Comparison of ENCODE assay signal across 9 cellular contexts in genomic region chr12:51323317-51323960, GRCh38. TPM values are rescaled to one million over a fixed set of nuclear protein-coding genes. Genes with fewer than 3 reads are reported as not detected.
A peak's percentile ranks its signal among the peaks of the same experiment; 100 is the strongest.
DNase-seq lines count a peak whose midpoint lies in the region; ATAC-seq and TF ChIP-seq lines count a peak whose summit lies in the region.
"Had no signal": no experiment of that assay in that cellular context is flagged by ENCODE, and none has a peak within 500 bp of the region (broad histone marks: within the 10 kb centered on the region; RNA-seq: fewer than 3 reads in every experiment).

No MANE protein-coding gene starts in this region.

- WGBS in GM23248 (ENCODE audit: low coverage in 1 of 2, low lambda C conversion rate in 2 of 2, missing lambda C conversion rate in 2 of 2), 2 experiments = 92 to 93% methylated on average over 14 to 15 of the region's 15 CpGs

- peak; percentile 35 for TF ChIP-seq POLR2A in GM18526 (IDR thresholded peaks at IDR 0.05; ENCODE audit: extremely low read depth, insufficient read length)

- peak overlapping the region; percentile 93 for H3K4me3 Mint-ChIP-seq in activated naive CD8-positive, alpha-beta T cell

- no peak overlapping the region for H2AFZ ChIP-seq in OCI-LY1 (ENCODE audit: low read length)
- H2AFZ ChIP-seq in GM23248 = no peak overlapping the region

- H3K9me3 ChIP-seq in OCI-LY1 (ENCODE audit: low read length) (no peaks in the 10 kb centered on the region), GM23248 (ENCODE audit: low read depth) (no peaks in the 10 kb centered on the region)

- H3K4me1 ChIP-seq in OCI-LY1 (ENCODE audit: insufficient read depth, low read length, severe bottlenecking) = peaks cover 16% of the 10 kb centered on the region
- H3K4me1 ChIP-seq in GM23248 (ENCODE audit: insufficient read depth) = peaks cover 24% of the 10 kb centered on the region

- H3K36me3 ChIP-seq in OCI-LY1 (ENCODE audit: insufficient read depth, low read length) (no peaks in the 10 kb centered on the region), GM23248 (ENCODE audit: low read depth) (no peaks in the 10 kb centered on the region)
- H3K36me3 ChIP-seq: cardiac muscle cell had no signal

- H3K36me3 Mint-ChIP-seq in activated naive CD8-positive, alpha-beta T cell = peaks cover 3% of the 10 kb centered on the region

- no peaks in the 10 kb centered on the region for H3K27me3 Mint-ChIP-seq in activated naive CD8-positive, alpha-beta T cell

- H3K27me3 ChIP-seq in OCI-LY1 (ENCODE audit: insufficient read depth, low read length) = peaks cover 3% of the 10 kb centered on the region; the same call in 1 of the 2 replicates
- no peaks in the 10 kb centered on the region for H3K27me3 ChIP-seq in GM23248 (replicated peaks; ENCODE audit: insufficient read depth)
- H3K27me3 ChIP-seq: cardiac muscle cell had no signal

- no peaks in the 10 kb centered on the region for H3K79me2 ChIP-seq in OCI-LY1 (ENCODE audit: insufficient read depth, low read length)
- H3K79me2 ChIP-seq in GM23248 (ENCODE audit: insufficient read depth) = no peaks in the 10 kb centered on the region

- in situ Hi-C loops in GM23248 (cut with MboI) = no loop called here

- peaks cover 80% of the 10 kb centered on the region for H3K4me1 Mint-ChIP-seq in activated naive CD8-positive, alpha-beta T cell (ENCODE audit: low read depth)

- intact Hi-C loops in sciatic nerve (cut with DNase I) = no loop called here

- peak; percentile 28 for DNase-seq in stimulated activated CD4-positive, alpha-beta T cell treated with anti-CD3 and anti-CD28 coated beads, Interleukin-4, amount 100 ng/mL, for 1 hour
- DNase-seq in NCI-H1417 (lab: John Stamatoyannopoulos, UW) = no peak
- DNase-seq in sciatic nerve (ENCODE audit: low spot score) = no peak
- DNase-seq in hypothalamus (lab: John Stamatoyannopoulos, UW) = no peak
- DNase-seq in GM23248 = no peak

- no peak for ATAC-seq in sciatic nerve

- H3K27ac ChIP-seq in OCI-LY1 (ENCODE audit: low read depth, low read length, poor library complexity, severe bottlenecking) (no peak overlapping the region), GM23248 (no peak overlapping the region)
- H3K27ac ChIP-seq: cardiac muscle cell had no signal

- H3K4me2 ChIP-seq in OCI-LY1 (ENCODE audit: low read length) (peak overlapping the region; percentile 53), GM23248 (ENCODE audit: unreplicated experiment) (no peak overlapping the region)

- H3K9ac ChIP-seq in OCI-LY1 (ENCODE audit: low read length) (no peak overlapping the region), GM23248 (no peak overlapping the region)

- no peaks in the 10 kb centered on the region for H3K9me3 Mint-ChIP-seq in activated naive CD8-positive, alpha-beta T cell (ENCODE audit: low read depth)

- H3F3A ChIP-seq in OCI-LY1 (ENCODE audit: insufficient read depth, low read length) (no peaks in the 10 kb centered on the region), GM23248 (ENCODE audit: insufficient read depth) (peaks cover 19% of the 10 kb centered on the region)

- TF ChIP-seq CTCF in OCI-LY1 (IDR thresholded peaks at IDR 0.05; ENCODE audit: low read length) = no peak

- H3K27ac Mint-ChIP-seq in activated naive CD8-positive, alpha-beta T cell = peak overlapping the region; percentile 94

- H3K9me2 ChIP-seq in OCI-LY1 (ENCODE audit: low read depth, low read length) (no peaks in the 10 kb centered on the region), GM23248 (ENCODE audit: insufficient read depth) (no peaks in the 10 kb centered on the region)

- H3K4me3 ChIP-seq in OCI-LY1 (ENCODE audit: low read depth, low read length, poor library complexity, severe bottlenecking) = peak overlapping the region; percentile 31
- H3K4me3 ChIP-seq in GM23248 = no peak overlapping the region
- H3K4me3 ChIP-seq: cardiac muscle cell had no signal

- H4K20me1 ChIP-seq in OCI-LY1 (ENCODE audit: insufficient read depth, low read length) = no peaks in the 10 kb centered on the region
- no peaks in the 10 kb centered on the region for H4K20me1 ChIP-seq in GM23248 (ENCODE audit: insufficient read depth)

RNA-seq across cellular contexts. Expression of gene BIN2, which starts 0.5 kb away (rescaled TPM):
- total RNA-seq in sciatic nerve = 11.2 TPM
- total RNA-seq in GM23248 (2014; rRNA removed; shearing (Covaris generic)) = not detected in 2 replicates
- not detected in 2 replicates for polyA plus RNA-seq in GM23248 (2016; fragmentation: Nextera tagmentation; extraction: Ambion mirVana)
- total RNA-seq: cardiac muscle cell had no signal
- polyA plus RNA-seq: cardiac muscle cell had no signal

RNA-seq across cellular contexts. Expression of gene CELA1, which starts 23.0 kb away (rescaled TPM):
- total RNA-seq in sciatic nerve = not detected
- not detected in 2 replicates for total RNA-seq in GM23248 (2014; rRNA removed; shearing (Covaris generic))
- polyA plus RNA-seq in GM23248 (2016; fragmentation: Nextera tagmentation; extraction: Ambion mirVana) = not detected in 2 replicates
- total RNA-seq: cardiac muscle cell had no signal
- polyA plus RNA-seq: cardiac muscle cell had no signal

RNA-seq across cellular contexts. Expression of gene SMAGP, which starts 53.2 kb away (rescaled TPM):
- 6.2 TPM for total RNA-seq in sciatic nerve
- 18.2 and 18.8 TPM in 2 replicates for total RNA-seq in GM23248 (2014; rRNA removed; shearing (Covaris generic))
- polyA plus RNA-seq in GM23248 (2016; fragmentation: Nextera tagmentation; extraction: Ambion mirVana) = 35.0 and 41.0 TPM in 2 replicates

Comparison
In these comparisons a context has a peak if more than half of its experiments do, and no peak if none do; other contexts are left out.
1. RNA of gene BIN2, which starts 0.5 kb away (total RNA-seq): 11.2 TPM in sciatic nerve (single experiment); not detected in GM23248; every median in the first group is over 10 times any median in the second.